9 cellular contexts compared by ENCODE assay signal in genomic region chr14:43795600-43796228, GRCh38.
DNase-seq lines count a peak whose midpoint lies in the region; ATAC-seq and TF ChIP-seq lines count a peak whose summit lies in the region.
"Had no signal": no experiment of that assay in that cellular context is flagged by ENCODE, and none has a peak within 500 bp of the region (broad histone marks: within the 10 kb centered on the region; RNA-seq: fewer than 3 reads in every experiment).

No MANE protein-coding gene starts in this region.

- H3K4me1 ChIP-seq in neural progenitor cell, result no peaks in the 10 kb centered on the region

- H3F3A ChIP-seq in neural progenitor cell (ENCODE audit: low read depth), result no peaks in the 10 kb centered on the region

- no peak overlapping the region for H3K9ac ChIP-seq in neural progenitor cell

- H2AFZ ChIP-seq in neural progenitor cell (replicated peaks), result no peak overlapping the region

- DNase-seq in HS-5 (ENCODE audit: low read depth) (peak; percentile 5), NCI-H460 (ENCODE audit: extremely low read depth, low read depth) (peak; percentile 8), epithelial cell of esophagus (ENCODE audit: low read depth) (peak; percentile 4), neural progenitor cell (ENCODE audit: low spot score) (no peak), NCI-H187 treated with DMSO at 0.1 percent for 48 hours (lab: John Stamatoyannopoulos, UW) (no peak), CD1c-positive myeloid dendritic cell (ENCODE audit: extremely low spot score) (no peak)
- DNase-seq: activated naive CD8-positive, alpha-beta T cell treated with anti-CD3 and anti-CD28 coated beads, Interleukin-2, amount 50 U/mL, for 24 hours had no signal

- TF ChIP-seq CTCF in epithelial cell of esophagus (IDR thresholded peaks at IDR 0.05; ENCODE audit: insufficient read depth, low read depth, low read length, missing control alignments), result peak; percentile 24
- peak; percentile 52 for TF ChIP-seq CTCF in neural progenitor cell (IDR thresholded peaks at IDR 0.05)

- no peaks in the 10 kb centered on the region for H3K9me3 ChIP-seq in neural progenitor cell (ENCODE audit: low read depth)

- no peaks in the 10 kb centered on the region for H4K20me1 ChIP-seq in neural progenitor cell (ENCODE audit: low read depth)

- H3K4me3 ChIP-seq in epithelial cell of esophagus (ENCODE audit: low read length) (no peak overlapping the region), neural progenitor cell (no peak overlapping the region)

- H3K4me1 Mint-ChIP-seq in neural progenitor cell, result no peaks in the 10 kb centered on the region
- H3K4me1 Mint-ChIP-seq: activated naive CD8-positive, alpha-beta T cell treated with anti-CD3 and anti-CD28 coated beads, Interleukin-2, amount 50 U/mL, for 24 hours had no signal

- no peaks in the 10 kb centered on the region for H3K79me2 ChIP-seq in neural progenitor cell (ENCODE audit: low read depth)

- H3K9me3 Mint-ChIP-seq in neural progenitor cell, result no peaks in the 10 kb centered on the region
- H3K9me3 Mint-ChIP-seq: activated naive CD8-positive, alpha-beta T cell treated with anti-CD3 and anti-CD28 coated beads, Interleukin-2, amount 50 U/mL, for 24 hours had no signal

- no peak overlapping the region for H3K27ac Mint-ChIP-seq in neural progenitor cell
- H3K27ac Mint-ChIP-seq: activated naive CD8-positive, alpha-beta T cell treated with anti-CD3 and anti-CD28 coated beads, Interleukin-2, amount 50 U/mL, for 24 hours had no signal

- H3K27me3 ChIP-seq in neural progenitor cell, result no peaks in the 10 kb centered on the region

- no peak for ATAC-seq in HG02884 (IDR thresholded peaks at IDR 0.05; ENCODE audit: unreplicated experiment)
- no peak for ATAC-seq in HG02623 (IDR thresholded peaks at IDR 0.05; ENCODE audit: unreplicated experiment)
- ATAC-seq: activated naive CD8-positive, alpha-beta T cell treated with anti-CD3 and anti-CD28 coated beads, Interleukin-2, amount 50 U/mL, for 24 hours had no signal

- H3K36me3 ChIP-seq in neural progenitor cell, result no peaks in the 10 kb centered on the region

- H3K36me3 Mint-ChIP-seq in neural progenitor cell, result no peaks in the 10 kb centered on the region

- no peaks in the 10 kb centered on the region for H3K27me3 Mint-ChIP-seq in neural progenitor cell (ENCODE audit: insufficient read depth, low read depth)
- H3K27me3 Mint-ChIP-seq: activated naive CD8-positive, alpha-beta T cell treated with anti-CD3 and anti-CD28 coated beads, Interleukin-2, amount 50 U/mL, for 24 hours had no signal

- H3K4me3 Mint-ChIP-seq in neural progenitor cell, result no peak overlapping the region
- H3K4me3 Mint-ChIP-seq: activated naive CD8-positive, alpha-beta T cell treated with anti-CD3 and anti-CD28 coated beads, Interleukin-2, amount 50 U/mL, for 24 hours had no signal

- H3K4me2 ChIP-seq in neural progenitor cell, result no peak overlapping the region

- H3K27ac ChIP-seq in neural progenitor cell, result no peak overlapping the region

Comparison
In these comparisons a context has a peak if more than half of its experiments do, and no peak if none do; other contexts are left out.
1. DNase-seq: peak in HS-5 (single experiment), NCI-H460 (single experiment) and epithelial cell of esophagus (single experiment); none in neural progenitor cell (single experiment), NCI-H187 treated with DMSO at 0.1 percent for 48 hours (single experiment) and CD1c-positive myeloid dendritic cell (single experiment).